In the genomic region with DNA sequence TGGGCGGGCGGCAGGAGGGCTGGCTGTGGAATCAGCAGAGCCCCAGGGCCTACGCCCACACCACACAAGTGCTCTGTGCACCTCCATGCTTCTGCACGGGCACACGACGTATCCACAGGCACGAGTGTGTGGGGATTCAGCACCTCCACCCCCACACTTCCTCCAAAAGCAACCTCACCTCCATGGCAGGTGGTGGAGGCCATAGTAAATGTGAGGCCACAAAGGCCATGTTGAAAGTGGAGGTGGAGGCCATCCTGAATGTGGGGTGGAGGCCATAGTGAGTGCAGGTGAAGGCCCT, we compare ENCODE assay signal across 18 cellular contexts.
A peak's percentile ranks its signal among the peaks of the same experiment; 100 is the strongest.
DNase-seq lines count a peak whose midpoint lies in the region; ATAC-seq, FAIRE-seq and TF ChIP-seq lines count a peak whose summit lies in the region.
"Had no signal": no experiment of that assay in that cellular context is flagged by ENCODE, and none has a peak within 500 bp of the region (broad histone marks: within the 10 kb centered on the region; RNA-seq: fewer than 3 reads in every experiment).

No MANE protein-coding gene starts in this region.

- H3K9me3 ChIP-seq in heart left ventricle (peaks cover 0 to 5% (median 0%) of the 10 kb centered on the region in 12 donors), kidney (ENCODE audit: control insufficient read depth in 1 of 2, low read length in 2 of 2) (peaks cover 0 to 6% of the 10 kb centered on the region in 2 donors), psoas muscle (no peaks in the 10 kb centered on the region)
- H3K9me3 ChIP-seq in BLaER1 treated with 17β-estradiol and CSF1 and Interleukin-3, amounts not matched to agents 10 nM and 100 nM (replicated peaks in 1 of 11) = peaks cover 0 to 5% (median 0%) of the 10 kb centered on the region in 11 experiments; a peak in 2 of 22 replicates
- H3K9me3 ChIP-seq: BE2C had no signal

- H4K20me1 ChIP-seq in BLaER1 treated with 17β-estradiol and CSF1 and Interleukin-3, amounts not matched to agents 10 nM and 100 nM = 0 out of 22 replicates have a peak, but pooled peaks cover 0 to 6% (median 0%) of the 10 kb centered on the region in 11 experiments

- no peak for TF ChIP-seq POLR2A in heart left ventricle (IDR thresholded peaks at IDR 0.05)

- intact Hi-C loops in heart left ventricle (cut with DNase I) (loop anchor here (2.0 to 10.0 kb wide), 21 partner anchors 61 to 928 kb away; no protein-coding TSS in a partner anchor), left ventricle myocardium superior (cut with micrococcal nuclease) (no loop called here), kidney (cut with DNase I) (no loop called here), psoas muscle (cut with DNase I) (loop anchor here (2.0 to 10.0 kb wide), 7 partner anchors 191 to 911 kb away; no protein-coding TSS in a partner anchor), left colon (cut with DNase I, micrococcal nuclease) (loop anchor here (10.0 kb wide), 3 partner anchors 201 to 921 kb away; no protein-coding TSS in a partner anchor)

- ATAC-seq in heart left ventricle = no peak
- ATAC-seq in left ventricle myocardium superior = no peak
- no peak for ATAC-seq in psoas muscle
- no peak for ATAC-seq in left colon
- ATAC-seq: Panc1 had no signal

- H3K27me3 ChIP-seq in heart left ventricle (peaks cover 0 to 3% (median 0%) of the 10 kb centered on the region in 9 donors), psoas muscle (ENCODE audit: insufficient read depth in 3 of 3, low read length in 2 of 3) (no peaks in the 10 kb centered on the region)
- H3K27me3 ChIP-seq in BLaER1 treated with 17β-estradiol and CSF1 and Interleukin-3, amounts not matched to agents 10 nM and 100 nM = no peaks in the 10 kb centered on the region
- H3K27me3 ChIP-seq: BE2C had no signal

- H3K4me2 ChIP-seq in BLaER1 treated with 17β-estradiol and CSF1 and Interleukin-3, amounts not matched to agents 10 nM and 100 nM = peak overlapping the region in 7 of 11 experiments; percentile 24 to 54 (median 40); a peak in 15 of 22 replicates

- peaks cover 0 to 34% (median 8%) of the 10 kb centered on the region in 12 donors for H3K4me1 ChIP-seq in heart left ventricle
- peaks cover 14 to 72% (median 65%) of the 10 kb centered on the region in 10 experiments for H3K4me1 ChIP-seq in BLaER1 treated with 17β-estradiol and CSF1 and Interleukin-3, amounts not matched to agents 10 nM and 100 nM
- H3K4me1 ChIP-seq in kidney (ENCODE audit: control insufficient read depth in 1 of 2, insufficient read depth in 1 of 2, low read depth in 1 of 2, low read length in 2 of 2) = peaks cover 9 to 31% of the 10 kb centered on the region in 2 donors
- peaks cover 5% of the 10 kb centered on the region for H3K4me1 ChIP-seq in psoas muscle

- FAIRE-seq in kidney (lab: Jason Lieb, UNC) = no peak
- FAIRE-seq: GM12892, GM18507, HTR-8/SVneo had no signal

- H3K9ac ChIP-seq in BLaER1 treated with 17β-estradiol and CSF1 and Interleukin-3, amounts not matched to agents 10 nM and 100 nM = no peak overlapping the region; a peak in 1 of 22 replicates
- no peak overlapping the region for H3K9ac ChIP-seq in kidney (ENCODE audit: low read length in 2 of 2)
- H3K9ac ChIP-seq: GM23248 had no signal

- no peak for DNase-seq in heart left ventricle
- DNase-seq in left ventricle myocardium superior = no peak
- no peak for DNase-seq in kidney
- no peak for DNase-seq in psoas muscle
- DNase-seq in germinal center (ENCODE audit: low spot score) = no peak
- DNase-seq in left colon = no peak
- no peak for DNase-seq in GM03348 (ENCODE audit: low spot score)
- DNase-seq: 8988T; CD4-positive, alpha-beta memory T cell; GM23248; HCEC 1CT; Karpas-422 had no signal

- H3K36me3 ChIP-seq in heart left ventricle (no peaks in the 10 kb centered on the region), kidney (ENCODE audit: control insufficient read depth in 1 of 2, insufficient read depth in 2 of 2, low read length in 2 of 2) (no peaks in the 10 kb centered on the region), psoas muscle (ENCODE audit: insufficient read depth in 1 of 2, low read depth in 1 of 2) (no peaks in the 10 kb centered on the region)
- H3K36me3 ChIP-seq in BLaER1 treated with 17β-estradiol and CSF1 and Interleukin-3, amounts not matched to agents 10 nM and 100 nM = no peaks in the 10 kb centered on the region
- H3K36me3 ChIP-seq: BE2C had no signal

- no peak overlapping the region for H3K4me3 ChIP-seq in heart left ventricle
- H3K4me3 ChIP-seq in BLaER1 treated with 17β-estradiol and CSF1 and Interleukin-3, amounts not matched to agents 10 nM and 100 nM = no peak overlapping the region
- H3K4me3 ChIP-seq in kidney (ENCODE audit: low read length in 2 of 2) = no peak overlapping the region
- no peak overlapping the region for H3K4me3 ChIP-seq in psoas muscle
- H3K4me3 ChIP-seq: GM23248 had no signal

- H3K27ac ChIP-seq in heart left ventricle (peak overlapping the region; percentile 15 to 94 (median 78)), kidney (ENCODE audit: low read depth in 2 of 2, low read length in 2 of 2) (peak overlapping the region; percentile 57 to 86), psoas muscle (peak overlapping the region; percentile 47)
- H3K27ac ChIP-seq in BLaER1 treated with 17β-estradiol and CSF1 and Interleukin-3, amounts not matched to agents 10 nM and 100 nM = peak overlapping the region in 1 of 11 experiments; percentile 28; a peak in 2 of 22 replicates
- H3K27ac ChIP-seq: GM23248 had no signal

- WGBS in heart left ventricle, 4 donors = 38 to 50% (median 44%) methylated on average over 3 to 7 of the region's 7 CpGs
- 42 to 58% (median 49%) methylated on average over 5 to 7 of the region's 7 CpGs for WGBS in psoas muscle, 3 donors

- no peak for TF ChIP-seq CTCF in heart left ventricle (IDR thresholded peaks at IDR 0.05)
- TF ChIP-seq CTCF in kidney (IDR thresholded peaks at IDR 0.05; ENCODE audit: borderline replicate concordance, extremely low read depth, insufficient read depth) = no peak
- TF ChIP-seq CTCF in psoas muscle (IDR thresholded peaks at IDR 0.05) = no peak

Comparison
In these comparisons a context has a peak if more than half of its experiments do, and no peak if none do; other contexts are left out.
1. intact Hi-C loops: an anchor here in heart left ventricle (2.0 to 10.0 kb wide), psoas muscle (2.0 to 10.0 kb wide) and left colon (10.0 kb wide); none called in left ventricle myocardium superior and kidney.